Comparison of ENCODE assay signal across 1 cellular context in genomic region chr19:10922638-10923014, GRCh38.
TF ChIP-seq lines count a peak whose summit lies in the region.

No MANE protein-coding gene starts in this region.

TF ChIP-seq in K562, 482 proteins besides CTCF, POLR2A, EP300 and RAD21:
- no peak for TF ChIP-seq ZBTB9 (CRISPR knock-in tag; IDR thresholded peaks at IDR 0.05)
- TF ChIP-seq JUNB (CRISPR knock-in tag; conservative IDR thresholded peaks at IDR 0.05): no peak
- peak; percentile 55 for TF ChIP-seq POLR2B (IDR thresholded peaks at IDR 0.05; ENCODE audit: low read depth, partially characterized antibody)
- 0 out of 2 replicates have a peak, but pooled peaks have one; percentile 5 for TF ChIP-seq POLR2G (IDR thresholded peaks at IDR 0.05; ENCODE audit: low read depth, low read length)
- TF ChIP-seq SUPT5H (IDR thresholded peaks at IDR 0.05): peak; percentile 55
TF ChIP-seq in K562: peak in this region for 3.
